Comparison of ENCODE assay signal across 17 cellular contexts in genomic region chr1:55974714-55975441, GRCh38.
DNase-seq lines count a peak whose midpoint lies in the region; ATAC-seq and TF ChIP-seq lines count a peak whose summit lies in the region.
"Had no signal": no experiment of that assay in that cellular context is flagged by ENCODE, and none has a peak within 500 bp of the region (broad histone marks: within the 10 kb centered on the region; RNA-seq: fewer than 3 reads in every experiment).

No MANE protein-coding gene starts in this region.

- no peaks in the 10 kb centered on the region for H3K27me3 ChIP-seq in left ventricle myocardium inferior (ENCODE audit: low read depth)
- H3K27me3 ChIP-seq in mesendoderm (ENCODE audit: insufficient read depth, low read length, poor library complexity): no peaks in the 10 kb centered on the region
- H3K27me3 ChIP-seq: gastrocnemius medialis, thyroid gland had no signal

- H3K4me1 ChIP-seq in left ventricle myocardium inferior (no peaks in the 10 kb centered on the region), mesendoderm (ENCODE audit: control insufficient read depth, low read depth, low read length) (no peaks in the 10 kb centered on the region)
- H3K4me1 ChIP-seq: gastrocnemius medialis had no signal

- no peak overlapping the region for H3K4me3 ChIP-seq in left ventricle myocardium inferior
- H3K4me3 ChIP-seq in choroid plexus epithelial cell (ENCODE audit: low read depth, low read length): no peak overlapping the region
- H3K4me3 ChIP-seq in mesendoderm (ENCODE audit: low read length): no peak overlapping the region
- H3K4me3 ChIP-seq: gastrocnemius medialis, PC-9, thyroid gland had no signal

- H2AK5ac ChIP-seq in mesendoderm (ENCODE audit: low read length): no peak overlapping the region

- CTCF ChIA-PET in WTC11 (lab: Charles Lee): no interaction called here

- no peak overlapping the region for H2BK15ac ChIP-seq in mesendoderm (replicated peaks; ENCODE audit: low read depth)

- intact Hi-C loops in left cardiac atrium (cut with DNase I) (no loop called here), left ventricle myocardium inferior (cut with micrococcal nuclease) (no loop called here)

- no peaks in the 10 kb centered on the region for H3K79me2 ChIP-seq in mesendoderm (ENCODE audit: control insufficient read depth, insufficient read depth, low read length)

- no peak overlapping the region for H3K27ac Mint-ChIP-seq in WTC11
- H3K27ac Mint-ChIP-seq: activated CD4-positive, alpha-beta memory T cell treated with anti-CD3 and anti-CD28 coated beads for 36 hours; T-helper 17 cell had no signal

- no peak overlapping the region for H4K8ac ChIP-seq in mesendoderm (ENCODE audit: low read depth, low read length)

- H3K36me3 ChIP-seq in left ventricle myocardium inferior: no peaks in the 10 kb centered on the region
- H3K36me3 ChIP-seq in mesendoderm (ENCODE audit: control insufficient read depth, insufficient read depth, low read length): no peaks in the 10 kb centered on the region
- H3K36me3 ChIP-seq: gastrocnemius medialis, thyroid gland had no signal

- peak; percentile 38 to 61 for ATAC-seq in left cardiac atrium
- no peak for ATAC-seq in WTC11
- no peak for ATAC-seq in HG02852 (IDR thresholded peaks at IDR 0.05; ENCODE audit: unreplicated experiment)
- ATAC-seq: HCT116, T-helper 17 cell had no signal

- no peak overlapping the region for H3K4ac ChIP-seq in mesendoderm (ENCODE audit: low read depth, low read length)

- H3K27ac ChIP-seq in left ventricle myocardium inferior (replicated peaks) (no peak overlapping the region), mesendoderm (ENCODE audit: low read depth, low read length) (no peak overlapping the region)
- H3K27ac ChIP-seq: PC-9, thyroid gland had no signal

- H3K9ac ChIP-seq in mesendoderm (ENCODE audit: low read length): no peak overlapping the region

- no peak overlapping the region for H3K4me2 ChIP-seq in mesendoderm (ENCODE audit: low read length)
- H3K4me2 ChIP-seq: PC-9 had no signal

- peaks cover 18% of the 10 kb centered on the region for H3K9me3 ChIP-seq in left ventricle myocardium inferior (replicated peaks)
- H3K9me3 ChIP-seq: gastrocnemius medialis, thyroid gland had no signal

- H3K79me1 ChIP-seq in mesendoderm (ENCODE audit: low read length): no peaks in the 10 kb centered on the region

- no peak overlapping the region for H3K23ac ChIP-seq in mesendoderm (ENCODE audit: low read length)

- peaks cover 4% of the 10 kb centered on the region for H3K9me3 Mint-ChIP-seq in WTC11

- H3K27me3 Mint-ChIP-seq in WTC11 (ENCODE audit: low read depth): no peaks in the 10 kb centered on the region
- H3K27me3 Mint-ChIP-seq: activated CD4-positive, alpha-beta memory T cell treated with anti-CD3 and anti-CD28 coated beads for 36 hours; T-helper 17 cell had no signal

- no peak overlapping the region for H3K4me3 Mint-ChIP-seq in WTC11
- H3K4me3 Mint-ChIP-seq: activated CD4-positive, alpha-beta memory T cell treated with anti-CD3 and anti-CD28 coated beads for 36 hours; nephron; T-helper 17 cell had no signal

- WGBS in mesendoderm (ENCODE audit: extremely low coverage, insufficient coverage, low lambda C conversion rate): no CpG with 5 or more reads among the region's 1 CpG

- TF ChIP-seq CTCF in left ventricle myocardium inferior (IDR thresholded peaks at IDR 0.05; ENCODE audit: borderline replicate concordance) (no peak), choroid plexus epithelial cell (conservative IDR thresholded peaks at IDR 0.05; ENCODE audit: low read depth, low read length) (no peak), WTC11 (IDR thresholded peaks at IDR 0.05) (no peak)

- no peak overlapping the region for H4K5ac ChIP-seq in mesendoderm (ENCODE audit: low read length)

- H3K4me1 Mint-ChIP-seq in WTC11: no peaks in the 10 kb centered on the region
- H3K4me1 Mint-ChIP-seq: T-helper 17 cell had no signal

- POLR2A ChIA-PET in WTC11 (lab: Charles Lee): no interaction called here

- no peak overlapping the region for H3K56ac ChIP-seq in mesendoderm (ENCODE audit: low read length)

- DNase-seq in left cardiac atrium: no peak
- DNase-seq in left ventricle myocardium inferior: no peak
- DNase-seq in choroid plexus epithelial cell (ENCODE audit: low read depth): peak; percentile 54
- peak; percentile 17 to 40 for DNase-seq in lung microvascular endothelial cell (ENCODE audit: low read depth in 2 of 2)
- DNase-seq in mesendoderm: no peak
- no peak for DNase-seq in WTC11 (ENCODE audit: low spot score)
- DNase-seq in COLO829 (ENCODE audit: low spot score): no peak
- DNase-seq: ACHN; activated CD4-positive, alpha-beta memory T cell treated with anti-CD3 and anti-CD28 coated beads for 36 hours; DMS79; gastrocnemius medialis; PC-9; T-helper 17 cell; thyroid gland had no signal

- no peak overlapping the region for H2BK120ac ChIP-seq in mesendoderm (ENCODE audit: low read depth, low read length)

- no peaks in the 10 kb centered on the region for H3K36me3 Mint-ChIP-seq in WTC11
- H3K36me3 Mint-ChIP-seq: activated CD4-positive, alpha-beta memory T cell treated with anti-CD3 and anti-CD28 coated beads for 36 hours had no signal

- H2BK5ac ChIP-seq in mesendoderm (ENCODE audit: low read length): no peak overlapping the region

- H3K18ac ChIP-seq in mesendoderm (ENCODE audit: low read length): no peak overlapping the region

TF ChIP-seq in WTC11, 78 proteins besides CTCF, POLR2A, EP300 and RAD21:
- TF ChIP-seq ZNF121 (CRISPR knock-in tag; IDR thresholded peaks at IDR 0.05): no peak
- no peak for TF ChIP-seq CDX4 (CRISPR knock-in tag; IDR thresholded peaks at IDR 0.05; ENCODE audit: borderline replicate concordance)
- no peak for TF ChIP-seq TEAD1 (CRISPR knock-in tag; IDR thresholded peaks at IDR 0.05)
- no peak for TF ChIP-seq TCF7 (CRISPR knock-in tag; IDR thresholded peaks at IDR 0.05; ENCODE audit: low read depth)

Comparison
In these comparisons a context has a peak if more than half of its experiments do, and no peak if none do; other contexts are left out.
1. ATAC-seq: peak in left cardiac atrium (2 of 2); none in WTC11 (single experiment) and HG02852 (single experiment).
2. DNase-seq: peak in choroid plexus epithelial cell (single experiment) and lung microvascular endothelial cell (2 of 2); none in left cardiac atrium (single experiment), left ventricle myocardium inferior (single experiment), mesendoderm (single experiment), WTC11 (single experiment) and COLO829 (single experiment).